25 cellular contexts compared by ENCODE assay signal in genomic region chr1:167441222-167441621, GRCh38.
DNase-seq lines count a peak whose midpoint lies in the region; ATAC-seq and TF ChIP-seq lines count a peak whose summit lies in the region.
"Had no signal": no experiment of that assay in that cellular context is flagged by ENCODE, and none has a peak within 500 bp of the region (broad histone marks: within the 10 kb centered on the region; RNA-seq: fewer than 3 reads in every experiment).

No MANE protein-coding gene starts in this region.

- peak overlapping the region; percentile 5 to 28 for H3K27ac Mint-ChIP-seq in stimulated activated naive CD8-positive, alpha-beta T cell treated with anti-CD3 and anti-CD28 coated beads, Interleukin-15, amount 100 ng/mL, for 72 hours
- peak overlapping the region; percentile 44 for H3K27ac Mint-ChIP-seq in activated CD4-positive, alpha-beta memory T cell treated with anti-CD3 and anti-CD28 coated beads, Interleukin-2, amount 10 ng/mL, durations not matched to agents 7 days and 5 days
- H3K27ac Mint-ChIP-seq in immature natural killer cell (peak overlapping the region; percentile 92 to 99 (median 97)), type B pancreatic cell (no peak overlapping the region)
- H3K27ac Mint-ChIP-seq: stimulated activated naive CD8-positive, alpha-beta T cell treated with anti-CD3 and anti-CD28 coated beads, Interleukin-15, Interleukin-2, amounts not matched to agents 100 ng/mL and 50 ng/mL, for 24 hours had no signal

- no peak overlapping the region for H3K27ac ChIP-seq in upper lobe of left lung
- H3K27ac ChIP-seq: gastroesophageal sphincter, upper lobe of right lung had no signal

- no peaks in the 10 kb centered on the region for H3K9me3 ChIP-seq in upper lobe of left lung
- no peaks in the 10 kb centered on the region for H3K9me3 ChIP-seq in BE2C
- H3K9me3 ChIP-seq: esophagus squamous epithelium, gastroesophageal sphincter, upper lobe of right lung had no signal

- no peak for ATAC-seq in stimulated activated naive CD8-positive, alpha-beta T cell treated with anti-CD3 and anti-CD28 coated beads, Interleukin-15, amount 100 ng/mL, for 72 hours
- no peak for ATAC-seq in stimulated activated naive CD8-positive, alpha-beta T cell treated with anti-CD3 and anti-CD28 coated beads, Interleukin-15, Interleukin-2, amounts not matched to agents 100 U/mL and 50 U/mL, for 24 hours
- ATAC-seq in GM19351 (IDR thresholded peaks at IDR 0.05; ENCODE audit: unreplicated experiment) (no peak), upper lobe of left lung (ENCODE audit: low FRiP score in 2 of 2) (no peak)
- ATAC-seq: gastroesophageal sphincter, upper lobe of right lung had no signal

- peaks cover 97% of the 10 kb centered on the region for H3K4me1 Mint-ChIP-seq in stimulated activated naive CD8-positive, alpha-beta T cell treated with anti-CD3 and anti-CD28 coated beads, Interleukin-15, amount 100 ng/mL, for 72 hours
- peaks cover 85% of the 10 kb centered on the region for H3K4me1 Mint-ChIP-seq in activated CD4-positive, alpha-beta memory T cell treated with anti-CD3 and anti-CD28 coated beads, Interleukin-2, amount 10 ng/mL, durations not matched to agents 7 days and 5 days
- H3K4me1 Mint-ChIP-seq in immature natural killer cell (peaks cover 98 to 100% of the 10 kb centered on the region in 2 donors), type B pancreatic cell (ENCODE audit: unreplicated experiment) (peaks cover 14% of the 10 kb centered on the region)

- H3K4me3 ChIP-seq in upper lobe of left lung (no peak overlapping the region), BE2C (ENCODE audit: low read depth, low read length) (no peak overlapping the region)
- H3K4me3 ChIP-seq: esophagus squamous epithelium, gastroesophageal sphincter, upper lobe of right lung had no signal

- POLR2A ChIA-PET in activated CD4-positive, alpha-beta memory T cell treated with anti-CD3 and anti-CD28 coated beads, Interleukin-2, amount 10 ng/mL, durations not matched to agents 7 days and 5 days (lab: Charles Lee): interaction anchor here (1.2 to 5.1 kb wide), 3 partner anchors 13 to 78 kb away, joined by 3 to 32 read pairs (median 22); partner anchors contain the start of gene CD247

- no peak for TF ChIP-seq POLR2A in upper lobe of left lung (IDR thresholded peaks at IDR 0.05)

- peaks cover 7 to 14% (median 12%) of the 10 kb centered on the region in 4 donors for H3K4me1 ChIP-seq in upper lobe of left lung
- H3K4me1 ChIP-seq in BE2C: no peaks in the 10 kb centered on the region; the same call in 1 of the 2 replicates

- WGBS in upper lobe of left lung, 2 donors: 93 to 97% methylated on average over 3 of the region's 3 CpGs

- TF ChIP-seq CTCF in type B pancreatic cell (conservative IDR thresholded peaks at IDR 0.05) (no peak), upper lobe of left lung (IDR thresholded peaks at IDR 0.05) (no peak), BE2C (IDR thresholded peaks at IDR 0.05; ENCODE audit: low read depth, low read length) (no peak)

- H3K4me3 Mint-ChIP-seq in stimulated activated naive CD8-positive, alpha-beta T cell treated with anti-CD3 and anti-CD28 coated beads, Interleukin-15, amount 100 ng/mL, for 72 hours: no peak overlapping the region
- H3K4me3 Mint-ChIP-seq in activated CD4-positive, alpha-beta memory T cell treated with anti-CD3 and anti-CD28 coated beads, Interleukin-2, amount 10 ng/mL, durations not matched to agents 7 days and 5 days: no peak overlapping the region
- H3K4me3 Mint-ChIP-seq in immature natural killer cell (peak overlapping the region in 4 of 5 donors; percentile 50 to 70 (median 56)), type B pancreatic cell (no peak overlapping the region)
- H3K4me3 Mint-ChIP-seq: stimulated activated naive CD8-positive, alpha-beta T cell treated with anti-CD3 and anti-CD28 coated beads, Interleukin-15, Interleukin-2, amounts not matched to agents 100 ng/mL and 50 ng/mL, for 24 hours had no signal

- no peaks in the 10 kb centered on the region for H3K27me3 ChIP-seq in upper lobe of left lung
- no peaks in the 10 kb centered on the region for H3K27me3 ChIP-seq in BE2C

- no peak for TF ChIP-seq EP300 in upper lobe of left lung (IDR thresholded peaks at IDR 0.05)

- no peaks in the 10 kb centered on the region for H3K9me3 Mint-ChIP-seq in stimulated activated naive CD8-positive, alpha-beta T cell treated with anti-CD3 and anti-CD28 coated beads, Interleukin-15, amount 100 ng/mL, for 72 hours
- H3K9me3 Mint-ChIP-seq in activated CD4-positive, alpha-beta memory T cell treated with anti-CD3 and anti-CD28 coated beads, Interleukin-2, amount 10 ng/mL, durations not matched to agents 7 days and 5 days: no peaks in the 10 kb centered on the region
- H3K9me3 Mint-ChIP-seq in immature natural killer cell: no peaks in the 10 kb centered on the region
- H3K9me3 Mint-ChIP-seq in type B pancreatic cell: peaks cover 4% of the 10 kb centered on the region
- H3K9me3 Mint-ChIP-seq: naive B cell; stimulated activated naive CD8-positive, alpha-beta T cell treated with anti-CD3 and anti-CD28 coated beads, Interleukin-15, Interleukin-2, amounts not matched to agents 100 ng/mL and 50 ng/mL, for 24 hours had no signal

- H3K36me3 Mint-ChIP-seq in activated CD4-positive, alpha-beta memory T cell treated with anti-CD3 and anti-CD28 coated beads, Interleukin-2, amount 10 ng/mL, durations not matched to agents 7 days and 5 days (ENCODE audit: low read depth): peaks cover 78% of the 10 kb centered on the region
- peaks cover 33 to 79% (median 62%) of the 10 kb centered on the region in 3 donors for H3K36me3 Mint-ChIP-seq in immature natural killer cell
- no peaks in the 10 kb centered on the region for H3K36me3 Mint-ChIP-seq in type B pancreatic cell
- H3K36me3 Mint-ChIP-seq: naive B cell had no signal

- H3K27me3 Mint-ChIP-seq in stimulated activated naive CD8-positive, alpha-beta T cell treated with anti-CD3 and anti-CD28 coated beads, Interleukin-15, amount 100 ng/mL, for 72 hours: no peaks in the 10 kb centered on the region
- H3K27me3 Mint-ChIP-seq in activated CD4-positive, alpha-beta memory T cell treated with anti-CD3 and anti-CD28 coated beads, Interleukin-2, amount 10 ng/mL, durations not matched to agents 7 days and 5 days: no peaks in the 10 kb centered on the region
- H3K27me3 Mint-ChIP-seq in immature natural killer cell (ENCODE audit: low read depth in 3 of 3) (peaks cover 31 to 90% (median 82%) of the 10 kb centered on the region in 3 donors), type B pancreatic cell (peaks cover 43% of the 10 kb centered on the region)
- H3K27me3 Mint-ChIP-seq: stimulated activated naive CD8-positive, alpha-beta T cell treated with anti-CD3 and anti-CD28 coated beads, Interleukin-15, Interleukin-2, amounts not matched to agents 100 ng/mL and 50 ng/mL, for 24 hours had no signal

- DNase-seq in stimulated activated naive CD8-positive, alpha-beta T cell treated with anti-CD3 and anti-CD28 coated beads, Interleukin-15, amount 100 ng/mL, for 72 hours: peak in 1 of 2 donors; percentile 3
- DNase-seq in stimulated activated naive CD8-positive, alpha-beta T cell treated with anti-CD3 and anti-CD28 coated beads, Interleukin-15, Interleukin-2, amounts not matched to agents 100 U/mL and 50 U/mL, for 24 hours: no peak
- no peak for DNase-seq in activated CD4-positive, alpha-beta memory T cell treated with anti-CD3 and anti-CD28 coated beads, Interleukin-2, amount 10 ng/mL, durations not matched to agents 7 days and 5 days
- no peak for DNase-seq in immature natural killer cell
- peak; percentile 50 for DNase-seq in type B pancreatic cell (ENCODE audit: extremely low spot score, unreplicated experiment)
- DNase-seq in upper lobe of left lung: no peak
- no peak for DNase-seq in BE2C
- DNase-seq: aorta; cerebellar nuclear complex; COR-L47; effector memory CD4-positive, alpha-beta T cell; esophagus squamous epithelium; Kasumi-1; kidney glomerular epithelial cell; mesenchymal stem cell; naive B cell; NCI-H1048; NCI-H1930; NCI-H2227 treated with DMSO at 0.1 percent for 48 hours; NCI-H774; SIG-M5; upper lobe of right lung had no signal

- CTCF ChIA-PET in activated CD4-positive, alpha-beta memory T cell treated with anti-CD3 and anti-CD28 coated beads, Interleukin-2, amount 10 ng/mL, durations not matched to agents 7 days and 5 days (lab: Charles Lee): interaction anchor here (0.9 to 5.2 kb wide), 13 partner anchors 9 to 531 kb away, joined by 3 to 34 read pairs (median 5); partner anchors contain the start of gene POU2F1

- H3K36me3 ChIP-seq in upper lobe of left lung: no peaks in the 10 kb centered on the region
- H3K36me3 ChIP-seq in BE2C: no peaks in the 10 kb centered on the region
- H3K36me3 ChIP-seq: esophagus squamous epithelium, gastroesophageal sphincter, upper lobe of right lung had no signal

Comparison
In these comparisons a context has a peak if more than half of its experiments do, and no peak if none do; other contexts are left out.
1. H3K4me3 Mint-ChIP-seq: peak in immature natural killer cell (4 of 5); none in stimulated activated naive CD8-positive, alpha-beta T cell treated with anti-CD3 and anti-CD28 coated beads, Interleukin-15, amount 100 ng/mL, for 72 hours (0 of 2), activated CD4-positive, alpha-beta memory T cell treated with anti-CD3 and anti-CD28 coated beads, Interleukin-2, amount 10 ng/mL, durations not matched to agents 7 days and 5 days (single experiment) and type B pancreatic cell (single experiment).